ENCODE assay signal across 8 cellular contexts in genomic region chr18:79678665-79679551, GRCh38. TPM values are rescaled to one million over a fixed set of nuclear protein-coding genes. Genes with fewer than 3 reads are reported as not detected.
DNase-seq lines count a peak whose midpoint lies in the region; ATAC-seq and TF ChIP-seq lines count a peak whose summit lies in the region.

No MANE protein-coding gene starts in this region.

- H3K27ac ChIP-seq in DND-41 (ENCODE audit: low read length) (peak overlapping the region; percentile 99), KOPT-K1 (ENCODE audit: low read depth, low read length, poor library complexity, severe bottlenecking) (peak overlapping the region; percentile 93), Peyer's patch (peak overlapping the region; percentile 94 to 98 (median 97)), esophagus muscularis mucosa (replicated peaks in 1 of 4) (peak overlapping the region; percentile 91 to 99 (median 96)), muscle layer of colon (ENCODE audit: low read depth, low read length) (peak overlapping the region; percentile 98)

- WGBS in esophagus muscularis mucosa: under 1% methylated on average over 35 of the region's 77 CpGs

- H3K4me3 ChIP-seq in DND-41 (ENCODE audit: low read depth in 1 of 2, low read length in 2 of 2): peak overlapping the region; percentile 54 to 94
- peak overlapping the region; percentile 75 to 95 (median 88) for H3K4me3 ChIP-seq in Peyer's patch
- H3K4me3 ChIP-seq in esophagus muscularis mucosa: peak overlapping the region; percentile 86 to 94 (median 93)
- peak overlapping the region; percentile 54 to 87 for H3K4me3 ChIP-seq in muscle layer of colon (ENCODE audit: low read depth in 1 of 2, low read length in 2 of 2)

- H4K20me1 ChIP-seq in DND-41 (ENCODE audit: insufficient read depth, low read length): peaks cover 40% of the 10 kb centered on the region

- peaks cover 34% of the 10 kb centered on the region for H3K36me3 ChIP-seq in DND-41 (ENCODE audit: insufficient read depth, low read length)
- H3K36me3 ChIP-seq in KOPT-K1 (ENCODE audit: insufficient read depth, low read length): no peaks in the 10 kb centered on the region
- peaks cover 0 to under 1% (median 0%) of the 10 kb centered on the region in 3 donors for H3K36me3 ChIP-seq in Peyer's patch
- H3K36me3 ChIP-seq in esophagus muscularis mucosa: peaks cover 0 to 17% (median 6%) of the 10 kb centered on the region in 4 donors
- peaks cover 7% of the 10 kb centered on the region for H3K36me3 ChIP-seq in muscle layer of colon (ENCODE audit: insufficient read depth, low read length)

- ATAC-seq in DND-41 (ENCODE audit: insufficient read depth, low read depth) (peak; percentile 90), GM21825 (IDR thresholded peaks at IDR 0.05; ENCODE audit: unreplicated experiment) (peak; percentile 94)

- H3K4me1 ChIP-seq in DND-41 (ENCODE audit: insufficient read depth, low read length) (peaks cover 53% of the 10 kb centered on the region), Peyer's patch (peaks cover 6 to 28% (median 17%) of the 10 kb centered on the region in 4 donors), esophagus muscularis mucosa (peaks cover 38 to 52% (median 47%) of the 10 kb centered on the region in 4 donors), muscle layer of colon (ENCODE audit: insufficient read depth, low read length) (peaks cover 26% of the 10 kb centered on the region)

- H3K9ac ChIP-seq in DND-41 (ENCODE audit: low read depth, low read length) (peak overlapping the region; percentile 89), muscle layer of colon (ENCODE audit: low read length) (peak overlapping the region; percentile 50)

- peaks cover 51% of the 10 kb centered on the region for H3K79me2 ChIP-seq in DND-41 (ENCODE audit: insufficient read depth, low read length)

- TF ChIP-seq CTCF in DND-41 (IDR thresholded peaks at IDR 0.05; ENCODE audit: borderline replicate concordance, extremely low read depth, low read length, poor library complexity, severe bottlenecking) (no peak), Peyer's patch (IDR thresholded peaks at IDR 0.05) (no peak), esophagus muscularis mucosa (IDR thresholded peaks at IDR 0.05) (no peak)

- H3K27me3 ChIP-seq in DND-41 (ENCODE audit: insufficient read depth, low read length, poor library complexity): no peaks in the 10 kb centered on the region
- H3K27me3 ChIP-seq in Peyer's patch: no peaks in the 10 kb centered on the region
- no peaks in the 10 kb centered on the region for H3K27me3 ChIP-seq in esophagus muscularis mucosa
- no peaks in the 10 kb centered on the region for H3K27me3 ChIP-seq in muscle layer of colon (ENCODE audit: control insufficient read depth in 1 of 2, insufficient read depth in 2 of 2, low read length in 2 of 2)

- peak overlapping the region; percentile 97 for H2AFZ ChIP-seq in DND-41 (ENCODE audit: low read depth, low read length)

- peak overlapping the region; percentile 78 for H3K4me2 ChIP-seq in DND-41 (ENCODE audit: insufficient read depth, low read length)

- TF ChIP-seq POLR2A in Peyer's patch (IDR thresholded peaks at IDR 0.05) (peak; percentile 37 to 63), esophagus muscularis mucosa (IDR thresholded peaks at IDR 0.05; ENCODE audit: low read depth) (peak; percentile 59)

- H3K9me3 ChIP-seq in DND-41 (ENCODE audit: insufficient read depth, low read length, severe bottlenecking) (peaks cover 9% of the 10 kb centered on the region), KOPT-K1 (ENCODE audit: insufficient read depth, low read length, poor library complexity, severe bottlenecking) (no peaks in the 10 kb centered on the region), Peyer's patch (no peaks in the 10 kb centered on the region), esophagus muscularis mucosa (no peaks in the 10 kb centered on the region), muscle layer of colon (ENCODE audit: low read length) (no peaks in the 10 kb centered on the region)

- intact Hi-C loops in esophagus muscularis mucosa (cut with DNase I): loop anchor here (5.0 kb wide), 1 partner anchor 353 kb away; the partner anchor contains the start of gene RBFA

- peak; percentile 99 for DNase-seq in DND-41
- peak; percentile 99 to 100 (median 99) for DNase-seq in Peyer's patch
- peak; percentile 98 for DNase-seq in activated T-helper 1 cell treated with Interleukin-2 at 50 U/mL for 16 hours (ENCODE audit: low read depth)
- peak; percentile 99 for DNase-seq in esophagus muscularis mucosa (ENCODE audit: extremely low spot score)
- DNase-seq in stimulated activated CD8-positive, alpha-beta memory T cell treated with anti-CD3 and anti-CD28 coated beads, Interleukin-7, amount 100 ng/mL, for 1 hour (ENCODE audit: low read depth in 2 of 2): peak; percentile 95 to 97

- no peak for TF ChIP-seq EP300 in esophagus muscularis mucosa (IDR thresholded peaks at IDR 0.05)

RNA-seq across cellular contexts. Expression of gene CTDP1, which starts 0.7 kb away (rescaled TPM):
- 10 to 100 TPM; 20.7 to 36.2 (median 25.8) TPM for total RNA-seq in Peyer's patch
- total RNA-seq in esophagus muscularis mucosa: 10 to 100 TPM; 22.0 to 28.5 (median 24.5) TPM

Comparison
In these comparisons a context has a peak if more than half of its experiments do, and no peak if none do; other contexts are left out.
1. Peak in every context shown above with its lines: DNase-seq, ATAC-seq, H3K4me3 ChIP-seq and H3K27ac ChIP-seq.